In the genomic region with DNA sequence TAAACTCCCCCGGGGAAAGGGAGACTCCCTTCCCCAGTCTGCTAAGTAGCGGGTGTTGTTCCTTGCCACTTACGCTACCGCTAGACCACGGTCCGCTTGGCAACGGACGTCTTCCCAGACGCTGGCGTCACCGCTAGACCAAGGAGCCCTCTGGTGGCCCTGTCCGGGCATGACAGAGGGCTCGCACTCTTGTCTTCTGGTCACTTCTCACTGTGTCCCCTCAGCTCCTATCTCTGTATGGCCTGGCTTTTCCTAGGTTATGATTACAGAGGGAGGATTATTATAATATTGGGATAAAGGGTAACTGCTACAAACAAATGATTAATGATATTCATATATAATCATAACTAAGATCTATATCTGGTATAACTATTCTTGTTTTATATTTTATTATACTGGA, we compare ENCODE assay signal across 9 cellular contexts. TPM values are rescaled to one million over a fixed set of nuclear protein-coding genes. Genes with fewer than 3 reads are reported as not detected.
DNase-seq lines count a peak whose midpoint lies in the region; ATAC-seq and TF ChIP-seq lines count a peak whose summit lies in the region.
"Not testable (repeated sequence)": the region's sequence is repeated elsewhere in the genome, so short reads cannot be mapped to it uniquely, and the experiment has no call there.
"Had no signal": no experiment of that assay in that cellular context is flagged by ENCODE, and none has a peak within 500 bp of the region (broad histone marks: within the 10 kb centered on the region; RNA-seq: fewer than 3 reads in every experiment).

No MANE protein-coding gene starts in this region.

- peak; percentile 46 for TF ChIP-seq CTCF in H9 (conservative IDR thresholded peaks at IDR 0.05)
- peak; percentile 30 for TF ChIP-seq CTCF in RWPE2 (IDR thresholded peaks at IDR 0.05; ENCODE audit: poor library complexity, severe bottlenecking)
- TF ChIP-seq CTCF in activated CD8-positive, alpha-beta T cell treated with anti-CD3 and anti-CD28 coated beads for 36 hours (IDR thresholded peaks at IDR 0.05) = peak; percentile 12
- TF ChIP-seq CTCF in glutamatergic neuron (IDR thresholded peaks at IDR 0.05; ENCODE audit: partially characterized antibody, unreplicated experiment) = peak; percentile 26

- not testable (repeated sequence) for H3K4me3 ChIP-seq in RWPE2 (ENCODE audit: severe bottlenecking)

- POLR2A ChIA-PET in activated CD8-positive, alpha-beta T cell treated with anti-CD3 and anti-CD28 coated beads for 36 hours (lab: Charles Lee) = not testable (repeated sequence)

- H4K5ac ChIP-seq in H9 (ENCODE audit: insufficient read length, low read depth, low read length) = not testable (repeated sequence)

- H3K4ac ChIP-seq in H9 (ENCODE audit: low read depth, low read length) = not testable (repeated sequence)

- intact Hi-C loops in activated CD8-positive, alpha-beta T cell treated with anti-CD3 and anti-CD28 coated beads for 36 hours (cut with micrococcal nuclease); sciatic nerve (cut with DNase I): not testable (repeated sequence)

- not testable (repeated sequence) for H3K4me1 ChIP-seq in H9 (ENCODE audit: insufficient read depth, low read length); RWPE2 (ENCODE audit: insufficient read depth, poor library complexity, severe bottlenecking)

- not testable (repeated sequence) for H3K18ac ChIP-seq in H9 (ENCODE audit: insufficient read length, low read depth, low read length)

- peaks cover 8 to 20% (median 16%) of the 10 kb centered on the region in 3 experiments for H3K36me3 Mint-ChIP-seq in H9 (ENCODE audit: insufficient read depth in 1 of 3, low read depth in 3 of 3)
- H3K36me3 Mint-ChIP-seq in activated CD8-positive, alpha-beta T cell treated with anti-CD3 and anti-CD28 coated beads for 36 hours (ENCODE audit: low read depth) = not testable (repeated sequence)
- peaks cover 20% of the 10 kb centered on the region for H3K36me3 Mint-ChIP-seq in glutamatergic neuron (ENCODE audit: unreplicated experiment)

- not testable (repeated sequence) for H3K27ac ChIP-seq in H9 (ENCODE audit: insufficient read length, low read depth, low read length); RWPE2 (ENCODE audit: poor library complexity, severe bottlenecking)

- H2BK120ac ChIP-seq in H9 (ENCODE audit: low read depth, low read length, poor library complexity, severe bottlenecking) = not testable (repeated sequence)

- H2BK12ac ChIP-seq in H9 (ENCODE audit: insufficient read length, low read depth, low read length) = not testable (repeated sequence)

- H3K27me3 ChIP-seq in H9 (ENCODE audit: insufficient read depth, low read length); RWPE2 (ENCODE audit: insufficient read depth, poor library complexity, severe bottlenecking): not testable (repeated sequence)

- no CpG with 5 or more reads among the region's 13 CpGs for WGBS in H9 (ENCODE audit: extremely low coverage, insufficient read length, low lambda C conversion rate)

- not testable (repeated sequence) for H4K91ac ChIP-seq in H9 (ENCODE audit: insufficient read length, low read depth, low read length)

- not testable (repeated sequence) for ATAC-seq in RWPE2 (ENCODE audit: low read depth); activated CD8-positive, alpha-beta T cell treated with anti-CD3 and anti-CD28 coated beads for 36 hours; sciatic nerve

- not testable (repeated sequence) for H2BK20ac ChIP-seq in H9 (ENCODE audit: low read depth, low read length, poor library complexity, severe bottlenecking)

- H3K79me1 ChIP-seq in H9 (ENCODE audit: insufficient read depth, low read depth, low read length, poor library complexity, severe bottlenecking) = not testable (repeated sequence)

- H2BK5ac ChIP-seq in H9 (ENCODE audit: insufficient read length, low read length) = not testable (repeated sequence)

- H3K14ac ChIP-seq in H9 (ENCODE audit: insufficient read depth, low read length) = not testable (repeated sequence)

- H3K79me2 ChIP-seq in H9 (ENCODE audit: insufficient read depth, low read length) = not testable (repeated sequence)

- H3K23ac ChIP-seq in H9 (ENCODE audit: insufficient read length, low read depth, low read length) = not testable (repeated sequence)

- peaks cover 33% of the 10 kb centered on the region for H3K27me3 Mint-ChIP-seq in H9 (ENCODE audit: low read depth)
- peaks cover 14% of the 10 kb centered on the region for H3K27me3 Mint-ChIP-seq in activated CD8-positive, alpha-beta T cell treated with anti-CD3 and anti-CD28 coated beads for 36 hours
- H3K27me3 Mint-ChIP-seq in glutamatergic neuron (ENCODE audit: unreplicated experiment) = not testable (repeated sequence)

- H3K56ac ChIP-seq in H9 (ENCODE audit: insufficient read length, low read depth, low read length) = not testable (repeated sequence)

- not testable (repeated sequence) for H2BK15ac ChIP-seq in H9 (ENCODE audit: low read depth, low read length)

- H2AK5ac ChIP-seq in H9 (ENCODE audit: insufficient read length, low read length) = not testable (repeated sequence)

- not testable (repeated sequence) for H3T11ph ChIP-seq in H9 (ENCODE audit: low read length)

- H4K20me1 ChIP-seq in H9 (ENCODE audit: control insufficient read depth, insufficient read depth, insufficient read length) = not testable (repeated sequence)

- not testable (repeated sequence) for DNase-seq in H9; RWPE2 (ENCODE audit: low spot score); activated CD8-positive, alpha-beta T cell treated with anti-CD3 and anti-CD28 coated beads for 36 hours
- DNase-seq in glutamatergic neuron (peak; percentile 47), mesenteric fat pad (ENCODE audit: low spot score) (peak; percentile 30), sciatic nerve (ENCODE audit: low spot score) (peak; percentile 48)

- H3K23me2 ChIP-seq in H9 (ENCODE audit: insufficient read length, low read depth, low read length, poor library complexity, severe bottlenecking) = not testable (repeated sequence)

- not testable (repeated sequence) for H3K9me3 ChIP-seq in H9 (ENCODE audit: control insufficient read depth, low read depth, low read length); RWPE2 (ENCODE audit: severe bottlenecking)

- peaks cover 29 to 55% of the 10 kb centered on the region in 2 experiments for H3K9me3 Mint-ChIP-seq in H9
- H3K9me3 Mint-ChIP-seq in activated CD8-positive, alpha-beta T cell treated with anti-CD3 and anti-CD28 coated beads for 36 hours; glutamatergic neuron (ENCODE audit: unreplicated experiment): not testable (repeated sequence)

- H4K8ac ChIP-seq in H9 (replicated peaks; ENCODE audit: insufficient read length, low read depth, low read length) = not testable (repeated sequence)

- not testable (repeated sequence) for H3K27ac Mint-ChIP-seq in H9; activated CD8-positive, alpha-beta T cell treated with anti-CD3 and anti-CD28 coated beads for 36 hours; glutamatergic neuron (ENCODE audit: unreplicated experiment)

- H3K9ac ChIP-seq in H9 (ENCODE audit: extremely low read depth, insufficient read length, low read length) = not testable (repeated sequence)

- H3K4me3 Mint-ChIP-seq in H9; activated CD8-positive, alpha-beta T cell treated with anti-CD3 and anti-CD28 coated beads for 36 hours; glutamatergic neuron (ENCODE audit: unreplicated experiment): not testable (repeated sequence)

- peaks cover 16 to 25% of the 10 kb centered on the region in 2 experiments for H3K4me1 Mint-ChIP-seq in H9
- H3K4me1 Mint-ChIP-seq in activated CD8-positive, alpha-beta T cell treated with anti-CD3 and anti-CD28 coated beads for 36 hours (ENCODE audit: low read depth); glutamatergic neuron (ENCODE audit: low read depth, unreplicated experiment): not testable (repeated sequence)

- CTCF ChIA-PET in activated CD8-positive, alpha-beta T cell treated with anti-CD3 and anti-CD28 coated beads for 36 hours (lab: Charles Lee) = interaction anchor here (2.1 to 8.2 kb wide), 2 partner anchors 32 to 68 kb away, joined by 12 to 147 read pairs; no protein-coding TSS in a partner anchor

- H2AFZ ChIP-seq in H9 (ENCODE audit: low read length) = not testable (repeated sequence)

- not testable (repeated sequence) for H3K36me3 ChIP-seq in RWPE2 (ENCODE audit: low read depth)

- not testable (repeated sequence) for H3K4me2 ChIP-seq in H9 (ENCODE audit: insufficient read depth, insufficient read length, low read length)

RNA-seq across cellular contexts. Expression of a gene that starts 10.0 kb away (rescaled TPM):
- total RNA-seq in H9 (2021) (not detected in 2 replicates), glutamatergic neuron (ENCODE audit: unreplicated experiment) (not detected), mesenteric fat pad (23.0 TPM), sciatic nerve (5.3 TPM)
- total RNA-seq in activated CD8-positive, alpha-beta T cell treated with anti-CD3 and anti-CD28 coated beads for 36 hours = not detected
- total RNA-seq: A673; CD4-positive, CD25-positive, alpha-beta regulatory T cell; H1 had no signal

RNA-seq across cellular contexts. Expression of a gene that starts 16.0 kb away (rescaled TPM):
- total RNA-seq in H9 (2021) = not detected in 2 replicates
- not detected for total RNA-seq in activated CD8-positive, alpha-beta T cell treated with anti-CD3 and anti-CD28 coated beads for 36 hours
- total RNA-seq in glutamatergic neuron (ENCODE audit: unreplicated experiment) = not detected
- total RNA-seq in mesenteric fat pad = 1.0 TPM
- total RNA-seq in sciatic nerve = 2.1 TPM
- total RNA-seq: A673; CD4-positive, CD25-positive, alpha-beta regulatory T cell; H1 had no signal

RNA-seq across cellular contexts. Expression of a gene that starts 41.8 kb away (rescaled TPM):
- total RNA-seq in H9 (2021) (not detected in 2 replicates), glutamatergic neuron (ENCODE audit: unreplicated experiment) (not detected), mesenteric fat pad (63.8 TPM), sciatic nerve (44.7 TPM)
- 10 to 100 TPM; 11.3 TPM for total RNA-seq in activated CD8-positive, alpha-beta T cell treated with anti-CD3 and anti-CD28 coated beads for 36 hours
- total RNA-seq: A673, H1 had no signal

RNA-seq across cellular contexts. Expression of a gene that starts 42.0 kb away (rescaled TPM):
- total RNA-seq in H9 (2021) (not detected in 2 replicates), glutamatergic neuron (ENCODE audit: unreplicated experiment) (0.54 TPM), mesenteric fat pad (14.4 TPM), sciatic nerve (12.9 TPM)
- not detected for total RNA-seq in activated CD8-positive, alpha-beta T cell treated with anti-CD3 and anti-CD28 coated beads for 36 hours
- total RNA-seq: A673; CD4-positive, CD25-positive, alpha-beta regulatory T cell; H1 had no signal

Comparison
In these comparisons a context has a peak if more than half of its experiments do, and no peak if none do; other contexts are left out.
1. RNA of a gene that starts 41.8 kb away (total RNA-seq): 63.8 TPM in mesenteric fat pad (single experiment), 44.7 TPM in sciatic nerve (single experiment) and 11.3 TPM in activated CD8-positive, alpha-beta T cell treated with anti-CD3 and anti-CD28 coated beads for 36 hours; not detected in H9 and not detected in glutamatergic neuron (single experiment); every median in the first group is over 10 times any median in the second.
2. Peak in every context shown above with its lines, with median percentiles within 50 percentile points of each other: CTCF ChIP-seq.